ENCODE assay signal across 10 cellular contexts in genomic region chr7:38312776-38313175, GRCh38.
DNase-seq lines count a peak whose midpoint lies in the region; ATAC-seq lines count a peak whose summit lies in the region.
"Had no signal": no experiment of that assay in that cellular context is flagged by ENCODE, and none has a peak within 500 bp of the region (broad histone marks: within the 10 kb centered on the region; RNA-seq: fewer than 3 reads in every experiment).

No MANE protein-coding gene starts in this region.

- no peak overlapping the region for H4K5ac ChIP-seq in mesendoderm (ENCODE audit: low read length)

- H3K56ac ChIP-seq in mesendoderm (ENCODE audit: low read length) = no peak overlapping the region

- no peak overlapping the region for H2BK15ac ChIP-seq in mesendoderm (replicated peaks; ENCODE audit: low read depth)

- H2AK5ac ChIP-seq in mesendoderm (ENCODE audit: low read length) = no peak overlapping the region

- H3K4ac ChIP-seq in mesendoderm (ENCODE audit: low read depth, low read length) = no peak overlapping the region

- H3K18ac ChIP-seq in mesendoderm (ENCODE audit: low read length) = no peak overlapping the region

- no peaks in the 10 kb centered on the region for H3K36me3 ChIP-seq in mesendoderm (ENCODE audit: control insufficient read depth, insufficient read depth, low read length)
- H3K36me3 ChIP-seq: tibial artery had no signal

- no peak overlapping the region for H4K8ac ChIP-seq in mesendoderm (ENCODE audit: low read depth, low read length)

- WGBS in right cardiac atrium = 55% methylated on average over 1 of the region's 1 CpG
- WGBS in mesendoderm (ENCODE audit: extremely low coverage, insufficient coverage, low lambda C conversion rate) = no CpG with 5 or more reads among the region's 1 CpG

- no peak overlapping the region for H3K4me2 ChIP-seq in mesendoderm (ENCODE audit: low read length)

- no peaks in the 10 kb centered on the region for H3K79me2 ChIP-seq in mesendoderm (ENCODE audit: control insufficient read depth, insufficient read depth, low read length)

- intact Hi-C loops in right cardiac atrium (cut with DNase I) = loop anchor here in 2 of 4 donors (10.0 kb wide), 1 partner anchor 208 kb away; no protein-coding TSS in a partner anchor
- intact Hi-C loops in Right ventricle myocardium inferior (cut with DNase I) = no loop called here
- intact Hi-C loops in posterior vena cava (cut with DNase I) = no loop called here

- H3K27ac ChIP-seq in right cardiac atrium (ENCODE audit: low read length) (peak overlapping the region; percentile 6), mesendoderm (ENCODE audit: low read depth, low read length) (no peak overlapping the region)
- H3K27ac ChIP-seq: tibial artery had no signal

- DNase-seq in right cardiac atrium (no peak), Right ventricle myocardium inferior (ENCODE audit: missing footprints) (no peak), SIG-M5 treated with dmso at 0.1 percent for 504 hours (lab: John Stamatoyannopoulos, UW; ENCODE audit: unreplicated experiment) (peak; percentile 78), left lobe of liver (ENCODE audit: low spot score) (no peak), posterior vena cava (ENCODE audit: low spot score) (no peak), mesendoderm (no peak), NCI-H187 (lab: John Stamatoyannopoulos, UW) (no peak)
- DNase-seq: activated T-cell treated with anti-CD3 and anti-CD28 coated beads for 4 hours, tibial artery had no signal

- H3K4me1 ChIP-seq in right cardiac atrium (ENCODE audit: control insufficient read depth, insufficient read depth, low read length) (peaks cover 7% of the 10 kb centered on the region), mesendoderm (ENCODE audit: control insufficient read depth, low read depth, low read length) (no peaks in the 10 kb centered on the region)

- H3K27me3 ChIP-seq in right cardiac atrium (ENCODE audit: control insufficient read depth, insufficient read depth) (no peaks in the 10 kb centered on the region), mesendoderm (ENCODE audit: insufficient read depth, low read length, poor library complexity) (no peaks in the 10 kb centered on the region)

- peak in 1 of 2 donors; percentile 64 for ATAC-seq in right cardiac atrium
- no peak for ATAC-seq in Right ventricle myocardium inferior
- ATAC-seq in left lobe of liver = peak; percentile 38
- no peak for ATAC-seq in GM18868 (IDR thresholded peaks at IDR 0.05; ENCODE audit: unreplicated experiment)

- no peak overlapping the region for H3K4me3 ChIP-seq in right cardiac atrium (ENCODE audit: low read length)
- H3K4me3 ChIP-seq in mesendoderm (ENCODE audit: low read length) = no peak overlapping the region
- H3K4me3 ChIP-seq: tibial artery had no signal

- H2BK5ac ChIP-seq in mesendoderm (ENCODE audit: low read length) = no peak overlapping the region

- H3K9ac ChIP-seq in mesendoderm (ENCODE audit: low read length) = no peak overlapping the region

- H2BK120ac ChIP-seq in mesendoderm (ENCODE audit: low read depth, low read length) = no peak overlapping the region

- H3K23ac ChIP-seq in mesendoderm (ENCODE audit: low read length) = no peak overlapping the region

- H3K79me1 ChIP-seq in mesendoderm (ENCODE audit: low read length) = no peaks in the 10 kb centered on the region

- no peaks in the 10 kb centered on the region for H3K9me3 ChIP-seq in right cardiac atrium (ENCODE audit: control insufficient read depth, low read length)
- H3K9me3 ChIP-seq: tibial artery had no signal
